In the genomic region with DNA sequence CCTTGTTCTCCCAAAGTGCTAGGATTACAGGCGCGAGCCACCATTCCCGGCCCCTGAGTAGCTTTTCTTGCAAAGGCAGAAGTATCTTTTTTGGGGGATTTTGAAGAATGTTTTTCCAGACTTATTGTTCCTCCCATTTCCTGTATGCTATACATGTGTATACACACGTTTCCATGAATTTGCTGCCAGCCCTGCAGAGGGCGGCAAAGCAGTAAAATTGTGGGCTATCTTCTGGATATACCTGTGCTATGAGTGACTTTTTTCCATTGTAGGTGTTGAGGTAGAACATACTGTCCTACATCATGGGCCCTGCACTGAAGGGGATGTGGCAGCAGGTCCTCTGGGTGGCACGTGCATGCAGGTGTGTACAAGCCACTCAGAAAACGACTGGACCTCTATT, we compare ENCODE assay signal across 10 cellular contexts. TPM values are rescaled to one million over a fixed set of nuclear protein-coding genes. Genes with fewer than 3 reads are reported as not detected.
A peak's percentile ranks its signal among the peaks of the same experiment; 100 is the strongest.
DNase-seq lines count a peak whose midpoint lies in the region; ATAC-seq, FAIRE-seq and TF ChIP-seq lines count a peak whose summit lies in the region.
"Had no signal": no experiment of that assay in that cellular context is flagged by ENCODE, and none has a peak within 500 bp of the region (broad histone marks: within the 10 kb centered on the region; RNA-seq: fewer than 3 reads in every experiment).

No MANE protein-coding gene starts in this region.

- no peaks in the 10 kb centered on the region for H3K9me3 ChIP-seq in PC-3 (ENCODE audit: low read length)

- H3K27me3 ChIP-seq in PC-3 (ENCODE audit: low read length): no peaks in the 10 kb centered on the region

- no peak overlapping the region for H2AFZ ChIP-seq in PC-3 (ENCODE audit: low read length)

- no peak overlapping the region for H3K27ac ChIP-seq in PC-3 (ENCODE audit: low read length)
- H3K27ac ChIP-seq: SK-N-MC had no signal

- ATAC-seq in PC-3 (peak; percentile 84), HG02852 (IDR thresholded peaks at IDR 0.05; ENCODE audit: unreplicated experiment) (no peak), GM21381 (IDR thresholded peaks at IDR 0.05; ENCODE audit: unreplicated experiment) (no peak)
- ATAC-seq in activated CD4-positive, CD25-positive, alpha-beta regulatory T cell treated with anti-CD3 and anti-CD28 coated beads, Interleukin-2, amount 50 U/mL, for 24 hours: no peak
- ATAC-seq: natural killer cell treated with Interleukin-12 subunit alpha and Interleukin-12 subunit beta and Interleukin-15 and Interleukin-18, amount 100 ng/mL, for 72 hours had no signal

- H3K79me2 ChIP-seq in PC-3 (ENCODE audit: low read length): no peaks in the 10 kb centered on the region

- CTCF ChIA-PET in PC-3 (lab: Charles Lee): no interaction called here

- H3K9ac ChIP-seq in PC-3 (ENCODE audit: low read length): no peak overlapping the region

- TF ChIP-seq CTCF in PC-3 (conservative IDR thresholded peaks at IDR 0.05; ENCODE audit: low read depth, low read length) (peak; percentile 65), fibroblast of pulmonary artery (IDR thresholded peaks at IDR 0.05; ENCODE audit: low read length, missing control alignments) (peak; percentile 35)

- no peak overlapping the region for H3K4me3 ChIP-seq in PC-3 (ENCODE audit: low read length)
- H3K4me3 ChIP-seq in fibroblast of pulmonary artery (replicated peaks; ENCODE audit: low read depth, low read length): no peak overlapping the region
- H3K4me3 ChIP-seq: SK-N-MC had no signal

- peaks cover 5% of the 10 kb centered on the region for H3K36me3 ChIP-seq in PC-3 (ENCODE audit: low read depth, low read length)

- DNase-seq in A172 (ENCODE audit: low spot score) (peak; percentile 16), PC-3 (peak; percentile 51), fibroblast of pulmonary artery (ENCODE audit: low read depth) (peak; percentile 21), NOMO-1 treated with dmso at 0.1 percent for 144 hours (lab: John Stamatoyannopoulos, UW; ENCODE audit: unreplicated experiment) (no peak)

- no peaks in the 10 kb centered on the region for H3F3A ChIP-seq in PC-3 (ENCODE audit: low read length, unreplicated experiment)

- peak; percentile 21 for FAIRE-seq in G401.6 (lab: Jason Lieb, UNC)

- no peaks in the 10 kb centered on the region for H3K9me2 ChIP-seq in PC-3 (replicated peaks; ENCODE audit: low read length)

- no peaks in the 10 kb centered on the region for H4K20me1 ChIP-seq in PC-3 (ENCODE audit: low read length)

- no peaks in the 10 kb centered on the region for H3K4me1 ChIP-seq in PC-3 (ENCODE audit: insufficient read depth, low read length)

- intact Hi-C loops in PC-3 (cut with micrococcal nuclease): loop anchor here (2.0 to 5.0 kb wide), 2 partner anchors 40 to 211 kb away; no protein-coding TSS in a partner anchor

- POLR2A ChIA-PET in PC-3 (lab: Charles Lee; ENCODE audit: unreplicated experiment): no interaction called here

- no TSS peak for BruUV-seq in PC-3 (replicated peaks; lab: Mats Ljungman, UMichigan)

- H3K4me2 ChIP-seq in PC-3 (ENCODE audit: low read length): no peak overlapping the region

RNA-seq across cellular contexts. Expression of a gene that starts 16.9 kb away (rescaled TPM):
- total RNA-seq in A172 (2014; rRNA removed; shearing (Covaris generic)): 6.0 and 9.3 TPM in 2 replicates
- 4.4 and 11.6 TPM in 2 replicates for total RNA-seq in PC-3 (2014; rRNA removed)

RNA-seq across cellular contexts. Expression of a gene that starts 20.5 kb away (rescaled TPM):
- 62.6 and 75.3 TPM in 2 replicates for total RNA-seq in A172 (2014; rRNA removed; shearing (Covaris generic))
- total RNA-seq in PC-3 (2014; rRNA removed): 63.8 and 65.1 TPM in 2 replicates
